In genomic region chr18:3051718-3052410, GRCh38 we compare ENCODE assay signal across 1 cellular context.
TF ChIP-seq lines count a peak whose summit lies in the region.

No MANE protein-coding gene starts in this region.

TF ChIP-seq in K562, 482 proteins besides CTCF, POLR2A, EP300 and RAD21 (continued from another document):
- TF ChIP-seq, protein P1, sequence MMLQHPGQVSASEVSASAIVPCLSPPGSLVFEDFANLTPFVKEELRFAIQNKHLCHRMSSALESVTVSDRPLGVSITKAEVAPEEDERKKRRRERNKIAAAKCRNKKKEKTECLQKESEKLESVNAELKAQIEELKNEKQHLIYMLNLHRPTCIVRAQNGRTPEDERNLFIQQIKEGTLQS (IDR thresholded peaks at IDR 0.05): peak; percentile 27; the same call in 1 of the 2 replicates
- TF ChIP-seq, protein P1 (CRISPR knock-in tag; conservative IDR thresholded peaks at IDR 0.05): no peak
- TF ChIP-seq CEBPB (tag; IDR thresholded peaks at IDR 0.05) (peak; percentile 65), JUND (IDR thresholded peaks at IDR 0.05; ENCODE audit: borderline replicate concordance, low read depth, low read length) (peak; percentile 22; the same call in 1 of the 2 replicates), JUND (tag; IDR thresholded peaks at IDR 0.05; ENCODE audit: borderline replicate concordance, low read depth, low read length) (no peak)
